ENCODE assay signal across 35 cellular contexts in genomic region chr2:15166878-15167277, GRCh38.
"Had no signal": no experiment of that assay in that cellular context is flagged by ENCODE, and none has a peak within 500 bp of the region (broad histone marks: within the 10 kb centered on the region; RNA-seq: fewer than 3 reads in every experiment).

No MANE protein-coding gene starts in this region.

- DNase-seq: Karpas-422, Kasumi-1, MG63, MM.1S, MV-4-11, NCI-H1048, NCI-H1092, NCI-H1092 treated with DMSO at 0.1 percent for 48 hours, NCI-H1105, NCI-H1105 treated with DMSO at 0.1 percent for 48 hours, NCI-H1417, NCI-H1417 treated with DMSO at 0.1 percent for 48 hours, NCI-H1436, NCI-H1436 treated with DMSO at 0.1 percent for 48 hours, NCI-H146, NCI-H1694, NCI-H1694 treated with DMSO at 0.1 percent for 48 hours, NCI-H187, NCI-H187 treated with DMSO at 0.1 percent for 48 hours, NCI-H1930, NCI-H2029, NCI-H2029 treated with DMSO at 0.1 percent for 48 hours, NCI-H2081, NCI-H2081 treated with DMSO at 0.1 percent for 48 hours, NCI-H2107, NCI-H2171, NCI-H2171 treated with DMSO at 0.1 percent for 48 hours, NCI-H2227 treated with DMSO at 0.1 percent for 48 hours, NCI-H226, NCI-H345, NCI-H446, NCI-H446 treated with DMSO at 0.1 percent for 48 hours, NCI-H510A, NCI-H510A treated with DMSO at 0.1 percent for 48 hours, NCI-H524 had no signal

- H3K36me3 ChIP-seq: MG63 had no signal

- H3K9me3 ChIP-seq: MG63 had no signal

- H3K4me3 ChIP-seq: MG63 had no signal

- H3K27me3 ChIP-seq: MG63 had no signal
